27 cellular contexts compared by ENCODE assay signal in the genomic region with DNA sequence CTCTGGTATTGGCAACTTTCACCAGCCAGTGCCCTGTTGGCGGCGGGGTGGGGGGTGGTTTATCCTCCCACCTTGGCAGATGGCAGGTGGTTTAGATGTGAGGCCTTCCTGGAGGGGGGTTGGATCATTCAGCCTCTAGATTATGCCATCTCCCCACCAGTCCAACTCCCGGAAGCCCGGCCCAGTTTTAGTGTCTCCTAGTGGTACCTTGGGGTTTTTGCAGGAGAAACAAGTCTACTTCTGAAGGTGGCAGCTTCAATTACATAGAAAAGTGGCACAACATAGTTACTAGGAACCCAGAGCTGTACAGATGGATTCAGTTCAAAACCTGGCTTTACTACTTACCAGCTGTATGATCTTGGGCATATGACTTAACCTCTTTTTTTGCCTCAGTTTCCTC. TPM values are rescaled to one million over a fixed set of nuclear protein-coding genes. Genes with fewer than 3 reads are reported as not detected.
DNase-seq lines count a peak whose midpoint lies in the region; ATAC-seq and TF ChIP-seq lines count a peak whose summit lies in the region.
"Had no signal": no experiment of that assay in that cellular context is flagged by ENCODE, and none has a peak within 500 bp of the region (broad histone marks: within the 10 kb centered on the region; RNA-seq: fewer than 3 reads in every experiment).

No MANE protein-coding gene starts in this region.

- no peaks in the 10 kb centered on the region for H3K27me3 ChIP-seq in GM23338 (ENCODE audit: insufficient read depth)
- H3K27me3 ChIP-seq in osteoblast (ENCODE audit: insufficient read depth, low read length): peaks cover 21% of the 10 kb centered on the region

- H3K27ac ChIP-seq in C4-2B: no peak overlapping the region
- no peak overlapping the region for H3K27ac ChIP-seq in GM23338 (ENCODE audit: low read depth)
- H3K27ac ChIP-seq in osteoblast (ENCODE audit: low read depth, low read length): no peak overlapping the region
- H3K27ac ChIP-seq: A549, SJSA1 had no signal

- H3F3A ChIP-seq in GM23338 (replicated peaks; ENCODE audit: low read depth): no peaks in the 10 kb centered on the region

- no peaks in the 10 kb centered on the region for H3K36me3 Mint-ChIP-seq in GM23338 (ENCODE audit: low read depth)
- H3K36me3 Mint-ChIP-seq in activated naive CD4-positive, alpha-beta T cell treated with anti-CD3 and anti-CD28 coated beads, Interleukin-2, amount 50 U/mL, for 72 hours: no peaks in the 10 kb centered on the region
- H3K36me3 Mint-ChIP-seq: CD8-positive, alpha-beta T cell had no signal

- H3K4me1 Mint-ChIP-seq in GM23338: no peaks in the 10 kb centered on the region

- in situ Hi-C loops in SK-MEL-5 (cut with HindIII; ENCODE audit: low pct_unique_long_range_greater_than_20kb, low sequenced_read_pairs): no loop called here

- H3K4me3 Mint-ChIP-seq in GM23338: no peak overlapping the region
- H3K4me3 Mint-ChIP-seq: CD8-positive, alpha-beta T cell had no signal

- H3K4me1 ChIP-seq in GM23338 (ENCODE audit: insufficient read depth) (no peaks in the 10 kb centered on the region), osteoblast (ENCODE audit: insufficient read depth, low read length) (no peaks in the 10 kb centered on the region)
- H3K4me1 ChIP-seq: A549, HAP-1, SJSA1 had no signal

- H3K27me3 Mint-ChIP-seq in GM23338 (ENCODE audit: insufficient read depth, low read depth, poor library complexity): peaks cover 2% of the 10 kb centered on the region

- no peak overlapping the region for H3K4me2 ChIP-seq in GM23338
- H3K4me2 ChIP-seq in osteoblast (ENCODE audit: insufficient read depth, low read length): no peak overlapping the region
- H3K4me2 ChIP-seq: A549 had no signal

- no peaks in the 10 kb centered on the region for H3K9me3 Mint-ChIP-seq in GM23338
- H3K9me3 Mint-ChIP-seq in activated naive CD4-positive, alpha-beta T cell treated with anti-CD3 and anti-CD28 coated beads, Interleukin-2, amount 50 U/mL, for 72 hours: no peaks in the 10 kb centered on the region
- H3K9me3 Mint-ChIP-seq: CD8-positive, alpha-beta T cell had no signal

- H3K9me3 ChIP-seq in osteoblast (ENCODE audit: low read depth, low read length): no peaks in the 10 kb centered on the region
- H3K9me3 ChIP-seq: A549, HAP-1, SJSA1 had no signal

- no peak overlapping the region for H2AFZ ChIP-seq in GM23338
- no peak overlapping the region for H2AFZ ChIP-seq in osteoblast (ENCODE audit: low read length)

- H3K4me3 ChIP-seq in GM23338 (no peak overlapping the region), osteoblast (ENCODE audit: insufficient read depth, low read length) (no peak overlapping the region)
- H3K4me3 ChIP-seq: A549, HAP-1, SJSA1 had no signal

- DNase-seq in GM23338 (ENCODE audit: low spot score) (peak; percentile 53), SK-MEL-5 (ENCODE audit: low read depth, low spot score) (peak; percentile 28), osteoblast (ENCODE audit: insufficient read length, low spot score, missing footprints) (peak; percentile 21), D341Med (ENCODE audit: low spot score) (no peak), NCI-H2227 (lab: John Stamatoyannopoulos, UW; ENCODE audit: unreplicated experiment) (no peak)
- no peak for DNase-seq in activated naive CD4-positive, alpha-beta T cell treated with anti-CD3 and anti-CD28 coated beads, Interleukin-2, amount 50 U/mL, for 72 hours (ENCODE audit: low spot score in 2 of 2)
- DNase-seq in stimulated activated CD4-positive, alpha-beta T cell treated with anti-CD3 and anti-CD28 coated beads, Interleukin-4, amount 100 ng/mL, for 1 hour: no peak
- DNase-seq: AML-193; C1 segment of cervical spinal cord; Calu3; CD8-positive, alpha-beta T cell; DMS79; EL; GDM1; IMR-90; KG1; MM.1S; NCI-H2029; NCI-H446 treated with DMSO at 0.1 percent for 48 hours; NCI-H526; Right ventricle myocardium superior; RPMI8226; T-helper 1 cell had no signal

- H3K9me2 ChIP-seq in GM23338 (ENCODE audit: insufficient read depth): no peaks in the 10 kb centered on the region; the same call in 1 of the 2 replicates

- ATAC-seq in GM23338: peak; percentile 32; the same call in 1 of the 3 replicates
- ATAC-seq in activated naive CD4-positive, alpha-beta T cell treated with anti-CD3 and anti-CD28 coated beads, Interleukin-2, amount 50 U/mL, for 72 hours: no peak
- ATAC-seq: A549; CD8-positive, alpha-beta T cell had no signal

- H3K36me3 ChIP-seq in GM23338 (ENCODE audit: insufficient read depth) (no peaks in the 10 kb centered on the region), osteoblast (ENCODE audit: insufficient read depth, low read length) (no peaks in the 10 kb centered on the region)
- H3K36me3 ChIP-seq: HAP-1, SJSA1 had no signal

- TF ChIP-seq CTCF in C4-2B (conservative IDR thresholded peaks at IDR 0.05) (peak; percentile 22; the same call in 1 of the 2 replicates), GM23338 (conservative IDR thresholded peaks at IDR 0.05; ENCODE audit: low read depth in 2 of 2) (peak; percentile 33 to 46), osteoblast (IDR thresholded peaks at IDR 0.05; ENCODE audit: extremely low read depth, low read depth, low read length) (no peak)

- H4K20me1 ChIP-seq in GM23338 (replicated peaks; ENCODE audit: insufficient read depth) (no peaks in the 10 kb centered on the region), osteoblast (ENCODE audit: insufficient read depth, low read length) (no peaks in the 10 kb centered on the region)

- no peak overlapping the region for H3K27ac Mint-ChIP-seq in GM23338
- H3K27ac Mint-ChIP-seq in activated naive CD4-positive, alpha-beta T cell treated with anti-CD3 and anti-CD28 coated beads, Interleukin-2, amount 50 U/mL, for 72 hours: no peak overlapping the region
- H3K27ac Mint-ChIP-seq: CD8-positive, alpha-beta T cell had no signal

- H3K79me2 ChIP-seq in GM23338 (replicated peaks; ENCODE audit: insufficient read depth) (no peaks in the 10 kb centered on the region), osteoblast (ENCODE audit: insufficient read depth, low read length) (no peaks in the 10 kb centered on the region)

TF ChIP-seq in GM23338, 12 proteins besides CTCF, POLR2A, EP300 and RAD21 (continues in another document):
- TF ChIP-seq, protein P1, sequence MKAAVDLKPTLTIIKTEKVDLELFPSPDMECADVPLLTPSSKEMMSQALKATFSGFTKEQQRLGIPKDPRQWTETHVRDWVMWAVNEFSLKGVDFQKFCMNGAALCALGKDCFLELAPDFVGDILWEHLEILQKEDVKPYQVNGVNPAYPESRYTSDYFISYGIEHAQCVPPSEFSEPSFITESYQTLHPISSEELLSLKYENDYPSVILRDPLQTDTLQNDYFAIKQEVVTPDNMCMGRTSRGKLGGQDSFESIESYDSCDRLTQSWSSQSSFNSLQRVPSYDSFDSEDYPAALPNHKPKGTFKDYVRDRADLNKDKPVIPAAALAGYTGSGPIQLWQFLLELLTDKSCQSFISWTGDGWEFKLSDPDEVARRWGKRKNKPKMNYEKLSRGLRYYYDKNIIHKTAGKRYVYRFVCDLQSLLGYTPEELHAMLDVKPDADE (IDR thresholded peaks at IDR 0.05): no peak
- no peak for TF ChIP-seq EZH2 (IDR thresholded peaks at IDR 0.05; ENCODE audit: low read depth, unreplicated experiment)
- TF ChIP-seq NANOG (IDR thresholded peaks at IDR 0.05; ENCODE audit: borderline replicate concordance): no peak
- no peak for TF ChIP-seq POLR2AphosphoS5 (IDR thresholded peaks at IDR 0.05; ENCODE audit: low read depth)

RNA-seq across cellular contexts. Expression of gene PRLR, which starts 11.3 kb away (rescaled TPM):
- 1.4 and 2.2 TPM in 2 replicates for total RNA-seq in GM23338 (2014; rRNA removed; shearing (Covaris generic))
- polyA plus RNA-seq in GM23338 (2016; fragmentation: Nextera tagmentation; extraction: Ambion mirVana): 0.31 and 0.45 TPM in 2 replicates
- 21.4 and 22.2 TPM in 2 replicates for total RNA-seq in SK-MEL-5 (2014; rRNA removed; shearing (Covaris generic))
- 4.4 and 8.8 TPM in 2 replicates for polyA plus RNA-seq in SK-MEL-5 (2015; cell fraction: cytosol; rRNA removed)
- 7.2 and 13.2 TPM in 2 replicates for polyA plus RNA-seq in SK-MEL-5 (2015; cell fraction: nucleus; rRNA removed)
- under 0.01 TPM in 1 of 2 replicates, not detected in the other for total RNA-seq in osteoblast
- under 1 TPM in 1 of 2 donors, not detected in 1; 0.04 TPM for total RNA-seq in activated naive CD4-positive, alpha-beta T cell treated with anti-CD3 and anti-CD28 coated beads, Interleukin-2, amount 50 U/mL, for 72 hours
- total RNA-seq: CD8-positive, alpha-beta T cell had no signal

Comparison
In these comparisons a context has a peak if more than half of its experiments do, and no peak if none do; other contexts are left out.
1. DNase-seq: peak in GM23338 (single experiment), SK-MEL-5 (single experiment) and osteoblast (single experiment); none in D341Med (single experiment), activated naive CD4-positive, alpha-beta T cell treated with anti-CD3 and anti-CD28 coated beads, Interleukin-2, amount 50 U/mL, for 72 hours (0 of 2), NCI-H2227 (single experiment) and stimulated activated CD4-positive, alpha-beta T cell treated with anti-CD3 and anti-CD28 coated beads, Interleukin-4, amount 100 ng/mL, for 1 hour (single experiment).